Comparison of ENCODE assay signal across 10 cellular contexts in the genomic region with DNA sequence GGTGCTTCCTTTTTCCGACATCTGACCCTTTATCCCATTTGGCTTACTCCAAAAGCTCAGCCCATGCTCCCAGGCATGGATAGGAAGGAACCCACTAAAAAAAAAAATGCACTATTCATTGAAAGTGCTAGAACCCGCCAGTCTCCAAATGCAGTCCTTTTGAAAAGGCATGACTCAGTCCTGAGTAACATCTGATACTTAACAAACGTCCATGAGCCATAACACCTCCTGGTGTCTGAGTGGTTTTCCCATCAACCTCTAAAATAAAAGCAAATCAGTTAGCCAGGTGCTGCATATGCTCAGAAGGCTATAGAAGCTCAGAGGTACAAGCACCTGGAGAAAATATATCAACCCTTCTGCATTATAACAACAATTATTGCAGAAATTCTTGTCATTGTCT. TPM values are rescaled to one million over a fixed set of nuclear protein-coding genes. Genes with fewer than 3 reads are reported as not detected.
DNase-seq lines count a peak whose midpoint lies in the region.
"Had no signal": no experiment of that assay in that cellular context is flagged by ENCODE, and none has a peak within 500 bp of the region (broad histone marks: within the 10 kb centered on the region; RNA-seq: fewer than 3 reads in every experiment).

No MANE protein-coding gene starts in this region.

- DNase-seq in COLO829 (ENCODE audit: low spot score) (peak; percentile 20), HT1080 (ENCODE audit: low read depth) (peak; percentile 82), amniotic epithelial cell (ENCODE audit: low read depth) (peak; percentile 42), iris pigment epithelial cell (ENCODE audit: low read depth) (peak; percentile 62), DMS153 treated with DMSO at 0.1 percent for 48 hours (lab: John Stamatoyannopoulos, UW; ENCODE audit: unreplicated experiment) (no peak), amniotic stem cell (lab: John Stamatoyannopoulos, UW) (no peak)
- DNase-seq in activated CD8-positive, alpha-beta memory T cell treated with anti-CD3 and anti-CD28 coated beads, Interleukin-2, amount 50 U/mL, for 4 hours, result no peak
- DNase-seq in stimulated activated CD4-positive, alpha-beta T cell treated with anti-CD3 and anti-CD28 coated beads, Interleukin-4, amount 100 ng/mL, for 4 hours, result no peak
- DNase-seq: activated CD4-positive, alpha-beta T cell treated with anti-CD3 and anti-CD28 coated beads for 1 hour; stimulated activated naive CD8-positive, alpha-beta T cell treated with anti-CD3 and anti-CD28 coated beads, Interleukin-15, Interleukin-2, amounts not matched to agents 100 U/mL and 50 U/mL, for 24 hours had no signal

RNA-seq across cellular contexts. Expression of a gene that starts 45.0 kb away (rescaled TPM):
- 32.8 and 36.2 TPM in 2 replicates for total RNA-seq in HT1080 (2014; rRNA removed; shearing (Covaris generic))
- polyA plus RNA-seq in HT1080 (2015; cell fraction: cytosol; rRNA removed), result 14.3 and 15.9 TPM in 2 replicates
- polyA plus RNA-seq in HT1080 (2015; cell fraction: nucleus; rRNA removed), result 22.3 and 25.4 TPM in 2 replicates

Comparison
In these comparisons a context has a peak if more than half of its experiments do, and no peak if none do; other contexts are left out.
1. DNase-seq: peak in COLO829 (single experiment), HT1080 (single experiment), amniotic epithelial cell (single experiment) and iris pigment epithelial cell (single experiment); none in activated CD8-positive, alpha-beta memory T cell treated with anti-CD3 and anti-CD28 coated beads, Interleukin-2, amount 50 U/mL, for 4 hours (single experiment), DMS153 treated with DMSO at 0.1 percent for 48 hours (single experiment), amniotic stem cell (single experiment) and stimulated activated CD4-positive, alpha-beta T cell treated with anti-CD3 and anti-CD28 coated beads, Interleukin-4, amount 100 ng/mL, for 4 hours (0 of 2).